1 cellular context compared by ENCODE assay signal in the genomic region with DNA sequence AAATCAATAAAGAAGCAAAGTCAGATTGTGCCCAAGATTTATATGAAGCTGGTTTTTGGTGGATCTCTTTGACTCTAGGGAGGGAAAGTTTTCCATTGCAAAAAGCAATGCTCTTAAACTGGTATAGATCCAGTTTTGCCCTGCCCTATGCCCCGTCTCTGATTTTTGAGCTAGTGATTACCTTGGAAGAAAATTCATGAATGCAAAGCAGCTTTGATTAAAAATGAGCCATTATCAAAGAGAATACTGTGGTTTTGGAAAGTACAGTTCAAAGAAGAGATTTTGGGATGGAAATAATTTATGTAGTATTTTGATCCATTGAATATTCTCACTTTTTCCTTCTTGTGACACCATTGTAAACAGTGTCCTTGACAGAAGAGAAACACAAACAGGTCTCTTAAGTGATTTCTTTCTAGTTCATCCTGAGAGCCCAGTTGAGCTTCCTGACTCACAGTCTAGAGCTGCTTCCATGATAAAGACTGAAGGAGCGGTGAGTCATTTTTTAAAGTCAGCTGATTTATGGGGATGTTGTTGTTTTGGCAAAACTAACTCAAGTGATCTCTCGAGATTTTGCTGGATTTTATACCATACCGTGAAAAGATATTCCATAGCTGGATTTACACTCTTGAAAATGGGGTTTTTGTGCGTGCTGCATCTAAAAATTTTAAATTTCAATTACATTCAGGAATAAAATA.
TF ChIP-seq lines count a peak whose summit lies in the region.

No MANE protein-coding gene starts in this region.

TF ChIP-seq in SK-N-SH, 30 proteins besides CTCF, POLR2A, EP300 and RAD21 (continued from another document):
- TF ChIP-seq ZBTB33 (IDR thresholded peaks at IDR 0.05; ENCODE audit: borderline replicate concordance, low read depth) (peak; percentile 92; the same call in 1 of the 2 replicates), MXI1 (IDR thresholded peaks at IDR 0.05; ENCODE audit: low read depth, low read length) (no peak), FOXJ3 (CRISPR knock-in tag; IDR thresholded peaks at IDR 0.05) (no peak), NFIC (IDR thresholded peaks at IDR 0.05; ENCODE audit: borderline replicate concordance) (no peak), SIN3A (IDR thresholded peaks at IDR 0.05; ENCODE audit: borderline replicate concordance, low read depth, low read length) (no peak), TCF12 (IDR thresholded peaks at IDR 0.05) (peak; percentile 18; the same call in 1 of the 2 replicates), RFX5 (IDR thresholded peaks at IDR 0.05; ENCODE audit: low read length) (no peak), CHD2 (IDR thresholded peaks at IDR 0.05; ENCODE audit: low read length, partially characterized antibody) (peak; percentile 31), SMC3 (IDR thresholded peaks at IDR 0.05; ENCODE audit: low read depth, low read length) (no peak), RCOR1 (IDR thresholded peaks at IDR 0.05; ENCODE audit: low read length) (no peak), JUND (IDR thresholded peaks at IDR 0.05) (peak; percentile 79), FOXM1 (IDR thresholded peaks at IDR 0.05; ENCODE audit: low read depth) (no peak), TEAD4 (IDR thresholded peaks at IDR 0.05; ENCODE audit: borderline replicate concordance, insufficient read depth) (no peak), MAX (IDR thresholded peaks at IDR 0.05; ENCODE audit: low read depth) (no peak; the same call in 1 of the 2 replicates), MEF2A (IDR thresholded peaks at IDR 0.05; ENCODE audit: borderline replicate concordance, low read depth) (no peak)
- TF ChIP-seq, protein P1, sequence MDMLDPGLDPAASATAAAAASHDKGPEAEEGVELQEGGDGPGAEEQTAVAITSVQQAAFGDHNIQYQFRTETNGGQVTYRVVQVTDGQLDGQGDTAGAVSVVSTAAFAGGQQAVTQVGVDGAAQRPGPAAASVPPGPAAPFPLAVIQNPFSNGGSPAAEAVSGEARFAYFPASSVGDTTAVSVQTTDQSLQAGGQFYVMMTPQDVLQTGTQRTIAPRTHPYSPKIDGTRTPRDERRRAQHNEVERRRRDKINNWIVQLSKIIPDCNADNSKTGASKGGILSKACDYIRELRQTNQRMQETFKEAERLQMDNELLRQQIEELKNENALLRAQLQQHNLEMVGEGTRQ (IDR thresholded peaks at IDR 0.05; ENCODE audit: borderline replicate concordance, low read depth, low read length) = no peak
